24 cellular contexts compared by ENCODE assay signal in genomic region chr19:32457540-32457939, GRCh38.
"Had no signal": no experiment of that assay in that cellular context is flagged by ENCODE, and none has a peak within 500 bp of the region (broad histone marks: within the 10 kb centered on the region; RNA-seq: fewer than 3 reads in every experiment).

No MANE protein-coding gene starts in this region.

- H3K4me3 Mint-ChIP-seq: activated CD4-positive, alpha-beta T cell treated with anti-CD3 and anti-CD28 coated beads, Interleukin-2, amount 10 ng/mL, durations not matched to agents 7 days and 5 days; activated naive CD8-positive, alpha-beta T cell treated with anti-CD3 and anti-CD28 coated beads, Interleukin-2, amount 10 ng/mL, durations not matched to agents 7 days and 5 days; dendritic cell treated with granulocyte-macrophage colony-stimulating factor and Interleukin-4, amounts not matched to agents 40 ng/mL and 50 ng/mL, for 4 days; memory B cell; nephron progenitor cell had no signal

- ATAC-seq: heart right ventricle; left cardiac atrium; pancreas; psoas muscle; stimulated activated naive CD8-positive, alpha-beta T cell treated with anti-CD3 and anti-CD28 coated beads, Interleukin-15, Interleukin-2, amounts not matched to agents 100 U/mL and 50 U/mL, for 24 hours had no signal

- H3K27ac ChIP-seq: cardiac muscle cell, heart right ventricle, pancreas, psoas muscle, VCaP had no signal

- H3K4me1 ChIP-seq: pancreas, psoas muscle had no signal

- H3K4me1 Mint-ChIP-seq: memory B cell, nephron progenitor cell had no signal

- H3K9me3 Mint-ChIP-seq: activated CD4-positive, alpha-beta T cell treated with anti-CD3 and anti-CD28 coated beads, Interleukin-2, amount 10 ng/mL, durations not matched to agents 7 days and 5 days; activated naive CD8-positive, alpha-beta T cell treated with anti-CD3 and anti-CD28 coated beads, Interleukin-2, amount 10 ng/mL, durations not matched to agents 7 days and 5 days; activated T-helper 2 cell treated with anti-CD3 and anti-CD28 coated beads, Interferon-gamma antibody, Interleukin-2, Interleukin-4, amounts not matched to agents 10 μg/mL and 5 μg/mL and 100 μg/mL, durations not matched to agents 14 hours and 24 hours and 36 hours; dendritic cell treated with granulocyte-macrophage colony-stimulating factor and Interleukin-4, amounts not matched to agents 40 ng/mL and 50 ng/mL, for 4 days; memory B cell; nephron progenitor cell had no signal

- DNase-seq: activated CD4-positive, alpha-beta T cell treated with anti-CD3 and anti-CD28 coated beads, Interleukin-2, amount 10 ng/mL, durations not matched to agents 7 days and 5 days; activated CD4-positive, CD25-positive, alpha-beta regulatory T cell treated with anti-CD3 and anti-CD28 coated beads, Interleukin-2, amount 50 U/mL, for 72 hours; activated naive CD4-positive, alpha-beta T cell; activated naive CD8-positive, alpha-beta T cell treated with anti-CD3 and anti-CD28 coated beads, Interleukin-2, amount 10 ng/mL, durations not matched to agents 7 days and 5 days; activated T-cell treated with anti-CD3 and anti-CD28 coated beads, Interleukin-2, amount 50 U/mL, for 1 hour; amniotic stem cell; effector CD4-positive, alpha-beta T cell; erythroblast; foreskin fibroblast; heart right ventricle; islet precursor cell; left cardiac atrium; nephron progenitor cell; pancreas; psoas muscle; stimulated activated CD4-positive, alpha-beta T cell treated with anti-CD3 and anti-CD28 coated beads, Interleukin-12 subunit alpha, Interleukin-12 subunit beta, amount 100 ng/mL, for 4 hours; stimulated activated CD4-positive, alpha-beta T cell treated with anti-CD3 and anti-CD28 coated beads, Interleukin-4, amount 100 ng/mL, for 4 hours; stimulated activated naive CD8-positive, alpha-beta T cell treated with anti-CD3 and anti-CD28 coated beads, Interleukin-15, Interleukin-2, amounts not matched to agents 100 U/mL and 50 U/mL, for 24 hours had no signal

- H3K4me3 ChIP-seq: cardiac muscle cell, heart right ventricle, pancreas, psoas muscle, right atrium auricular region had no signal

- H3K27me3 Mint-ChIP-seq: activated CD4-positive, alpha-beta T cell treated with anti-CD3 and anti-CD28 coated beads, Interleukin-2, amount 10 ng/mL, durations not matched to agents 7 days and 5 days; activated naive CD8-positive, alpha-beta T cell treated with anti-CD3 and anti-CD28 coated beads, Interleukin-2, amount 10 ng/mL, durations not matched to agents 7 days and 5 days; dendritic cell treated with granulocyte-macrophage colony-stimulating factor and Interleukin-4, amounts not matched to agents 40 ng/mL and 50 ng/mL, for 4 days; memory B cell had no signal

- H3K27ac Mint-ChIP-seq: activated CD4-positive, alpha-beta T cell treated with anti-CD3 and anti-CD28 coated beads, Interleukin-2, amount 10 ng/mL, durations not matched to agents 7 days and 5 days; activated naive CD8-positive, alpha-beta T cell treated with anti-CD3 and anti-CD28 coated beads, Interleukin-2, amount 10 ng/mL, durations not matched to agents 7 days and 5 days; activated T-helper 2 cell treated with anti-CD3 and anti-CD28 coated beads, Interferon-gamma antibody, Interleukin-2, Interleukin-4, amounts not matched to agents 10 μg/mL and 5 μg/mL and 100 μg/mL, durations not matched to agents 14 hours and 24 hours and 36 hours; dendritic cell treated with granulocyte-macrophage colony-stimulating factor and Interleukin-4, amounts not matched to agents 40 ng/mL and 50 ng/mL, for 4 days; nephron progenitor cell had no signal

- H3K27me3 ChIP-seq: cardiac muscle cell, heart right ventricle, pancreas, right atrium auricular region had no signal

- H3K9me3 ChIP-seq: heart right ventricle, pancreas, psoas muscle, right atrium auricular region had no signal
